In genomic region chr17:21702029-21702428, GRCh38 we compare ENCODE assay signal across 13 cellular contexts. TPM values are rescaled to one million over a fixed set of nuclear protein-coding genes. Genes with fewer than 3 reads are reported as not detected.
"Had no signal": no experiment of that assay in that cellular context is flagged by ENCODE, and none has a peak within 500 bp of the region (broad histone marks: within the 10 kb centered on the region; RNA-seq: fewer than 3 reads in every experiment).

No MANE protein-coding gene starts in this region.

RNA-seq across cellular contexts. Expression of gene KCNJ18, which starts 9.7 kb away (rescaled TPM):
- total RNA-seq: stomach, subcutaneous adipose tissue, temporal lobe, thoracic aorta, thyroid gland, tibial nerve, transverse colon, upper lobe of left lung, upper lobe of right lung, ureter, urinary bladder, uterus, vagina had no signal
- polyA plus RNA-seq: stomach, urinary bladder had no signal
